Comparison of ENCODE assay signal across 1 cellular context in genomic region chr17:58535431-58535830, GRCh38.
TF ChIP-seq lines count a peak whose summit lies in the region.

No MANE protein-coding gene starts in this region.

TF ChIP-seq in K562, 482 proteins besides CTCF, POLR2A, EP300 and RAD21:
- TF ChIP-seq NFE2 (IDR thresholded peaks at IDR 0.05; ENCODE audit: low read depth) (peak; percentile 61), FOXA1 (IDR thresholded peaks at IDR 0.05; ENCODE audit: borderline replicate concordance) (no peak), MAFG (tag; conservative IDR thresholded peaks at IDR 0.05) (peak; percentile 52), C11orf30 (IDR thresholded peaks at IDR 0.05; ENCODE audit: low read depth) (peak; percentile 80), ZNF316 (IDR thresholded peaks at IDR 0.05) (peak; percentile 67)
TF ChIP-seq in K562: peak in this region for 4.
